1 cellular context compared by ENCODE assay signal in the genomic region with DNA sequence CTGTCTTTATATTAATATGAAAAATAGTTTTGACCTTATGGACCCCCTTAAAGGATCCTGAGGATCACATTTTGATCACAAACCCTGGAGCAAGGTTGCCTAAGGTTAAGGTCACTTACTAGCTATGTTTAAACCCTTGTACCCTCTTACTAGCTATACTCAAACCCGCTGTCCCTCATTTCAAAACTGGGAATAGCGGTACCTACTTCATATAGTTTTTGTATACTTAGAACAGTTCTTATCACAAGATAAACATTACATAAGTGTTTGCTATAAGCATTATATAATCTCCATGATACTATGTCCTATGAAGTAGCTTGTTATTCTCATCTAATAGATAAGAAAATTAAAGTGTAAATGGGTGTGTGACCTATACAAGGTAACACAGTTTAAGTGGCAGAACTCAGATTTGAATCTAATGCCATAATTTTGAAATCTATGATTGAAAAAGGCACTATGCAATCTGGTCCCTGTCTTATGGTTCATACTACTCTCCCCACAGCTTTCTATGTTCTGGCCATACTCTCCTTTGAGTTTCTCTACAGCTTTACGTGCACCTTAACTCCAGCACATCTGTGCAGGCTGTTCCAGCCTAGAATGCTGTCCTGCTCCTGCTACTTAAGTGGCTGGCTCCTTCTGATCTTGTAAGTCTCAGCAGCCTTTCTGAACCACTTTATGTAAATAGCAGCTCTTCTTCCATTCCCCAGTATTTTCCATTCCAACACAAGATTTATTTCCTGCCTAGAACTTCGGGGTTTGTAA.
TF ChIP-seq lines count a peak whose summit lies in the region.

No MANE protein-coding gene starts in this region.

TF ChIP-seq in HEK293, 187 proteins besides CTCF, POLR2A, EP300 and RAD21 (continued from another document):
- TF ChIP-seq, protein P1, sequence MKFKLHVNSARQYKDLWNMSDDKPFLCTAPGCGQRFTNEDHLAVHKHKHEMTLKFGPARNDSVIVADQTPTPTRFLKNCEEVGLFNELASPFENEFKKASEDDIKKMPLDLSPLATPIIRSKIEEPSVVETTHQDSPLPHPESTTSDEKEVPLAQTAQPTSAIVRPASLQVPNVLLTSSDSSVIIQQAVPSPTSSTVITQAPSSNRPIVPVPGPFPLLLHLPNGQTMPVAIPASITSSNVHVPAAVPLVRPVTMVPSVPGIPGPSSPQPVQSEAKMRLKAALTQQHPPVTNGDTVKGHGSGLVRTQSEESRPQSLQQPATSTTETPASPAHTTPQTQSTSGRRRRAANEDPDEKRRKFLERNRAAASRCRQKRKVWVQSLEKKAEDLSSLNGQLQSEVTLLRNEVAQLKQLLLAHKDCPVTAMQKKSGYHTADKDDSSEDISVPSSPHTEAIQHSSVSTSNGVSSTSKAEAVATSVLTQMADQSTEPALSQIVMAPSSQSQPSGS (tag by site-specific recombination; IDR thresholded peaks at IDR 0.05; ENCODE audit: low read depth): no peak
- TF ChIP-seq ZNF501 (tag by site-specific recombination; IDR thresholded peaks at IDR 0.05) (no peak), ZFP69B (tag by site-specific recombination; IDR thresholded peaks at IDR 0.05) (no peak), ZNF561 (tag by site-specific recombination; IDR thresholded peaks at IDR 0.05; ENCODE audit: borderline replicate concordance) (no peak), ZNF623 (tag by site-specific recombination; IDR thresholded peaks at IDR 0.05) (no peak), ZNF239 (tag by site-specific recombination; IDR thresholded peaks at IDR 0.05) (no peak), ZNF596 (tag by site-specific recombination; IDR thresholded peaks at IDR 0.05) (no peak), ZBTB7A (tag by site-specific recombination; IDR thresholded peaks at IDR 0.05; ENCODE audit: low read depth) (no peak), BCL11B (tag by site-specific recombination; IDR thresholded peaks at IDR 0.05; ENCODE audit: low read depth) (no peak)
- TF ChIP-seq, protein P2, sequence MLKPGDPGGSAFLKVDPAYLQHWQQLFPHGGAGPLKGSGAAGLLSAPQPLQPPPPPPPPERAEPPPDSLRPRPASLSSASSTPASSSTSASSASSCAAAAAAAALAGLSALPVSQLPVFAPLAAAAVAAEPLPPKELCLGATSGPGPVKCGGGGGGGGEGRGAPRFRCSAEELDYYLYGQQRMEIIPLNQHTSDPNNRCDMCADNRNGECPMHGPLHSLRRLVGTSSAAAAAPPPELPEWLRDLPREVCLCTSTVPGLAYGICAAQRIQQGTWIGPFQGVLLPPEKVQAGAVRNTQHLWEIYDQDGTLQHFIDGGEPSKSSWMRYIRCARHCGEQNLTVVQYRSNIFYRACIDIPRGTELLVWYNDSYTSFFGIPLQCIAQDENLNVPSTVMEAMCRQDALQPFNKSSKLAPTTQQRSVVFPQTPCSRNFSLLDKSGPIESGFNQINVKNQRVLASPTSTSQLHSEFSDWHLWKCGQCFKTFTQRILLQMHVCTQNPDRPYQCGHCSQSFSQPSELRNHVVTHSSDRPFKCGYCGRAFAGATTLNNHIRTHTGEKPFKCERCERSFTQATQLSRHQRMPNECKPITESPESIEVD (tag by site-specific recombination; IDR thresholded peaks at IDR 0.05): peak; percentile 75
